Comparison of ENCODE assay signal across 1 cellular context in the genomic region with DNA sequence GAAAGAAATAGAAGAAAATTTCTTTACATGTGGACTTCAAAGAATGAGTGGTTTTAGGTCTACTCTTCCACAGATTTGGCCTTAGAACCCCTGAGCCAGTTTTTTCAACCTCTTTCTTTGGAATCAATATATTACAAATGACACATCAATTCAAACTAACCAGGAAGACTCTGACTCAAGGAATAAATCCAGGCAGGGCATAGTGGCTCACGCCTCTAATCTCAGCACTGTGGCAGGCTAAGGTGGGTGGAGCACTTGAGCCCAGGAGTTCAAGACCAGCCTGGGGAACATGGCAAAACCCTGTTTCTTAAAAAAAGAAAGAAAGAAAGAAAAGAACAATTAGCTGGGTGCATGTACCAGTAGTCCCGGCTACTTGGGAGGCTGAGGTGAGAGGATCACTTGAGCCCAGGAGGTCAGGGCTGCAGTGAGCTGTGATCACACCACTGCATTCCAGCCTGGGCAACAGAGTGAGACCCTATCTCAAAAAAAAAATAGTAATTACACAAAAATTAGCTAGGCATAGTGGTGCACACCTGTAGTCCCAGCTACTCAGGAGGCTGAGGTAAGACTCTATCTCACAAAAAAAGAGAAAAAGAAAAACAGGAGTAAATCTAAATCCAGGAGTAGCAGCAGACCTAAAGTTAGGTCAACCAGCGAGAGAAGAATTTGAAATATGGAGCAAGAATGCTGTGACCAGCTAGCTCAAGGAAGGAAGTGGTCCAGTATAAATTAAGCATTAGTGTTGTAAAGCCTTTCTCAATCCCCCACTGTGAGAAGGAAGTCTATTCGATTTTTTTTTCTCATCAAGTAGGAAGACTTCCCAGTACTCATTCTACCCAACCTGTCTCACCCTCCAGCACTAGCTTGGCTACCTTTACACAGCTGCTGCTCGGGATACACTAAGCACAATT.
TF ChIP-seq lines count a peak whose summit lies in the region.

No MANE protein-coding gene starts in this region.

TF ChIP-seq in GM12878, 131 proteins besides CTCF, POLR2A, EP300 and RAD21:
- TF ChIP-seq, protein P1, sequence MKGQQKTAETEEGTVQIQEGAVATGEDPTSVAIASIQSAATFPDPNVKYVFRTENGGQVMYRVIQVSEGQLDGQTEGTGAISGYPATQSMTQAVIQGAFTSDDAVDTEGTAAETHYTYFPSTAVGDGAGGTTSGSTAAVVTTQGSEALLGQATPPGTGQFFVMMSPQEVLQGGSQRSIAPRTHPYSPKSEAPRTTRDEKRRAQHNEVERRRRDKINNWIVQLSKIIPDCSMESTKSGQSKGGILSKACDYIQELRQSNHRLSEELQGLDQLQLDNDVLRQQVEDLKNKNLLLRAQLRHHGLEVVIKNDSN (IDR thresholded peaks at IDR 0.05; ENCODE audit: borderline replicate concordance, extremely low read length, insufficient read depth, low read depth, low read length), result no peak
- TF ChIP-seq SMAD1 (IDR thresholded peaks at IDR 0.05; ENCODE audit: low read depth, partially characterized antibody) (no peak), ZNF384 (IDR thresholded peaks at IDR 0.05; ENCODE audit: borderline replicate concordance, low read depth, low read length) (no peak), POU2F2 (IDR thresholded peaks at IDR 0.05; ENCODE audit: borderline replicate concordance, low read depth, low read length) (no peak)
